ENCODE assay signal across 26 cellular contexts in the genomic region with DNA sequence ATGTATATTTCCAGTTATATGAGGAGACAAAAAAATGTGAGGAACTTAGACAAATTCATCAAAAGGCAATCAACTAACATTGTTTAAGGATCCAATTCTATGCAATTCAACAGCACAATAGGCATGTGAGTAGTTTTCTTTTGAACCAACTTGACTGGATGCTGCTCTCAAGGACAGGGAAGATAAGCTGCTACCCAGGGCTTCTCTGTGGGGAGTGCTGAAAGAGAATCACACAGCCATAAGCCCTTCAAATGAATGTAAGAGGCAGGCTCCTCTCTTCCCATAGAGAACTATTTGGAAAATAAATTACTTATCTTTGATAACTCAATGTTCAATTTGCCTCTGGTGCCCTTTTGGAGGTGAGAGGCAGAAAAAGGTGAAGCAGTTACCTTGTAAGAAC.
"Had no signal": no experiment of that assay in that cellular context is flagged by ENCODE, and none has a peak within 500 bp of the region (broad histone marks: within the 10 kb centered on the region; RNA-seq: fewer than 3 reads in every experiment).

No MANE protein-coding gene starts in this region.

- H3K36me3 ChIP-seq: ascending aorta had no signal

- DNase-seq: activated CD4-positive, alpha-beta memory T cell treated with anti-CD3 and anti-CD28 coated beads for 36 hours; activated CD4-positive, alpha-beta T cell treated with anti-CD3 and anti-CD28 coated beads, Interleukin-2, amount 10 ng/mL, durations not matched to agents 7 days and 5 days; activated CD4-positive, CD25-positive, alpha-beta regulatory T cell; activated CD8-positive, alpha-beta memory T cell treated with anti-CD3 and anti-CD28 coated beads for 24 hours; activated effector memory CD4-positive, alpha-beta T cell treated with anti-CD3 and anti-CD28 coated beads, Interleukin-2, amount 50 U/mL, for 16 hours; activated naive CD4-positive, alpha-beta T cell treated with Interleukin-2 at 50 U/mL for 16 hours; activated naive CD8-positive, alpha-beta T cell treated with anti-CD3 and anti-CD28 coated beads, Interleukin-2, amount 50 U/mL, for 24 hours; activated T-cell treated with anti-CD3 and anti-CD28 coated beads, Interleukin-2, amount 50 U/mL, for 4 hours; amniotic stem cell; body of pancreas; KG1; NCI-H1105; NCI-H1436 treated with DMSO at 0.1 percent for 48 hours; NCI-H187; NCI-H2081; NCI-H2171; NCI-H446; NCI-H524; PC-9; SIG-M5; T-cell; T-helper 2 cell; T1000 had no signal

- H3K36me3 Mint-ChIP-seq: activated CD4-positive, alpha-beta memory T cell treated with anti-CD3 and anti-CD28 coated beads for 36 hours; activated naive CD4-positive, alpha-beta T cell treated with anti-CD3 and anti-CD28 coated beads, Interleukin-2, amount 50 U/mL, for 72 hours; T-cell had no signal

- H3K27ac Mint-ChIP-seq: activated CD4-positive, alpha-beta memory T cell treated with anti-CD3 and anti-CD28 coated beads for 36 hours; activated CD4-positive, alpha-beta T cell treated with anti-CD3 and anti-CD28 coated beads, Interleukin-2, amount 10 ng/mL, durations not matched to agents 7 days and 5 days; activated naive CD4-positive, alpha-beta T cell treated with anti-CD3 and anti-CD28 coated beads, Interleukin-2, amount 50 U/mL, for 72 hours; activated naive CD8-positive, alpha-beta T cell treated with anti-CD3 and anti-CD28 coated beads, Interleukin-2, amount 50 U/mL, for 24 hours; T-cell had no signal

- H3K4me3 Mint-ChIP-seq: activated CD4-positive, alpha-beta memory T cell treated with anti-CD3 and anti-CD28 coated beads for 36 hours; activated CD4-positive, alpha-beta T cell treated with anti-CD3 and anti-CD28 coated beads, Interleukin-2, amount 10 ng/mL, durations not matched to agents 7 days and 5 days; activated naive CD8-positive, alpha-beta T cell treated with anti-CD3 and anti-CD28 coated beads, Interleukin-2, amount 50 U/mL, for 24 hours; activated T-cell treated with anti-CD3 and anti-CD28 coated beads, Interleukin-2, amount 50 U/mL, for 4 hours; central memory CD8-positive, alpha-beta T cell; T-cell had no signal

- H3K27me3 ChIP-seq: ascending aorta, body of pancreas had no signal

- H3K9me3 Mint-ChIP-seq: activated CD4-positive, alpha-beta T cell treated with anti-CD3 and anti-CD28 coated beads, Interleukin-2, amount 10 ng/mL, durations not matched to agents 7 days and 5 days had no signal

- H3K9me3 ChIP-seq: ascending aorta, body of pancreas had no signal

- H3K27ac ChIP-seq: ascending aorta, body of pancreas, PC-9 had no signal

- H3K4me1 ChIP-seq: ascending aorta, body of pancreas had no signal

- ATAC-seq: activated naive CD4-positive, alpha-beta T cell treated with anti-CD3 and anti-CD28 coated beads, Interleukin-2, amount 50 U/mL, for 72 hours; activated naive CD8-positive, alpha-beta T cell treated with anti-CD3 and anti-CD28 coated beads, Interleukin-2, amount 50 U/mL, for 24 hours; activated T-cell treated with anti-CD3 and anti-CD28 coated beads, Interleukin-2, amount 50 U/mL, for 4 hours; body of pancreas; T-cell had no signal

- H3K4me1 Mint-ChIP-seq: activated CD4-positive, alpha-beta T cell treated with anti-CD3 and anti-CD28 coated beads, Interleukin-2, amount 10 ng/mL, durations not matched to agents 7 days and 5 days; activated naive CD8-positive, alpha-beta T cell treated with anti-CD3 and anti-CD28 coated beads, Interleukin-2, amount 50 U/mL, for 24 hours; central memory CD8-positive, alpha-beta T cell; T-cell had no signal

- H3K27me3 Mint-ChIP-seq: activated CD4-positive, alpha-beta memory T cell treated with anti-CD3 and anti-CD28 coated beads for 36 hours; activated CD4-positive, alpha-beta T cell treated with anti-CD3 and anti-CD28 coated beads, Interleukin-2, amount 10 ng/mL, durations not matched to agents 7 days and 5 days; activated naive CD8-positive, alpha-beta T cell treated with anti-CD3 and anti-CD28 coated beads, Interleukin-2, amount 50 U/mL, for 24 hours; central memory CD8-positive, alpha-beta T cell; T-cell had no signal

- H2AFZ ChIP-seq: PC-9 had no signal

- H3K4me3 ChIP-seq: ascending aorta, body of pancreas, PC-9 had no signal
